In genomic region chr12:51686727-51687126, GRCh38 we compare ENCODE assay signal across 20 cellular contexts.
A peak's percentile ranks its signal among the peaks of the same experiment; 100 is the strongest.
DNase-seq lines count a peak whose midpoint lies in the region; ATAC-seq and TF ChIP-seq lines count a peak whose summit lies in the region.
"Had no signal": no experiment of that assay in that cellular context is flagged by ENCODE, and none has a peak within 500 bp of the region (broad histone marks: within the 10 kb centered on the region; RNA-seq: fewer than 3 reads in every experiment).

No MANE protein-coding gene starts in this region.

- no peaks in the 10 kb centered on the region for H3K27me3 ChIP-seq in Caco-2 (replicated peaks; ENCODE audit: control insufficient read depth, insufficient read depth, low read length)
- H3K27me3 ChIP-seq in neutrophil, result no peaks in the 10 kb centered on the region
- H3K27me3 ChIP-seq: foreskin keratinocyte, pancreas had no signal

- H3K27ac Mint-ChIP-seq in Caco-2 (ENCODE audit: unreplicated experiment), result peak overlapping the region; percentile 86
- H3K27ac Mint-ChIP-seq: endodermal cell had no signal

- intact Hi-C loops in Caco-2 (cut with micrococcal nuclease; ENCODE audit: unreplicated experiment), result loop anchor here (2.0 to 5.0 kb wide), 2 partner anchors 126 to 188 kb away; a partner anchor contains a TSS

- no peaks in the 10 kb centered on the region for H3K9me3 Mint-ChIP-seq in Caco-2 (ENCODE audit: unreplicated experiment)
- H3K9me3 Mint-ChIP-seq: endodermal cell had no signal

- H3K4me3 Mint-ChIP-seq in Caco-2 (ENCODE audit: unreplicated experiment), result peak overlapping the region; percentile 40
- H3K4me3 Mint-ChIP-seq: endodermal cell had no signal

- H3K4me3 ChIP-seq in Caco-2 (ENCODE audit: low read depth, low read length), result no peak overlapping the region
- no peak overlapping the region for H3K4me3 ChIP-seq in neutrophil (ENCODE audit: low read depth in 1 of 2, low read length in 1 of 2)
- H3K4me3 ChIP-seq: pancreas had no signal

- H3K4me1 ChIP-seq in Caco-2 (peaks cover 34% of the 10 kb centered on the region), neutrophil (ENCODE audit: control insufficient read depth in 1 of 2, insufficient read depth in 1 of 2, low read depth in 1 of 2, low read length in 1 of 2) (peaks cover 49 to 54% of the 10 kb centered on the region in 2 experiments)
- H3K4me1 ChIP-seq: foreskin keratinocyte had no signal

- TF ChIP-seq CTCF in Caco-2 (IDR thresholded peaks at IDR 0.05; ENCODE audit: insufficient read depth in 1 of 2, low read depth in 1 of 2, low read length in 1 of 2, severe bottlenecking in 1 of 2, unreplicated experiment in 1 of 2) (no peak), neutrophil (IDR thresholded peaks at IDR 0.05) (no peak)

- peaks cover 48% of the 10 kb centered on the region for H3K4me1 Mint-ChIP-seq in Caco-2 (ENCODE audit: low read depth, unreplicated experiment)

- H3K27ac ChIP-seq in epithelial cell of prostate, result peak overlapping the region; percentile 70
- peak overlapping the region; percentile 69 for H3K27ac ChIP-seq in neutrophil
- H3K27ac ChIP-seq: foreskin keratinocyte, pancreas, RWPE1 had no signal

- H3K9me3 ChIP-seq in Caco-2, result no peaks in the 10 kb centered on the region
- H3K9me3 ChIP-seq in neutrophil, result no peaks in the 10 kb centered on the region
- H3K9me3 ChIP-seq: pancreas had no signal

- CTCF ChIA-PET in Caco-2 (lab: Charles Lee), result interaction anchor here (0.5 to 1.3 kb wide), 4 partner anchors 96 to 268 kb away, joined by 3 read pairs; no protein-coding TSS in a partner anchor

- H3K36me3 Mint-ChIP-seq in Caco-2 (ENCODE audit: insufficient read depth, unreplicated experiment), result no peaks in the 10 kb centered on the region

- POLR2A ChIA-PET in Caco-2 (lab: Charles Lee), result no interaction called here

- no peak for ATAC-seq in left lobe of liver
- ATAC-seq in GM21367 (IDR thresholded peaks at IDR 0.05; ENCODE audit: unreplicated experiment), result no peak
- ATAC-seq in HG03460 (IDR thresholded peaks at IDR 0.05; ENCODE audit: unreplicated experiment), result no peak
- no peak for ATAC-seq in GM18868 (IDR thresholded peaks at IDR 0.05; ENCODE audit: unreplicated experiment)
- ATAC-seq: foreskin keratinocyte, left ventricle myocardium superior, pancreas had no signal

- no peaks in the 10 kb centered on the region for H3K27me3 Mint-ChIP-seq in Caco-2 (ENCODE audit: insufficient read depth, unreplicated experiment)

- BruUV-seq in Caco-2 (replicated peaks; lab: Mats Ljungman, UMichigan), result no TSS peak

- DNase-seq in Caco-2 (no peak), NCI-H226 (peak; percentile 72), epithelial cell of prostate (ENCODE audit: low read depth, low spot score) (no peak), left lobe of liver (ENCODE audit: low spot score) (no peak)
- DNase-seq: activated CD4-positive, alpha-beta T cell treated with anti-CD3 and anti-CD28 coated beads, Interleukin-2, amount 50 U/mL, for 1 hour; activated gamma-delta T cell; cerebellar nuclear complex; endodermal cell; left ventricle myocardium superior; NCI-H187 treated with DMSO at 0.1 percent for 48 hours; NCI-H446 treated with DMSO at 0.1 percent for 48 hours; pancreas; stimulated activated CD4-positive, alpha-beta T cell treated with anti-CD3 and anti-CD28 coated beads, Interleukin-4, amount 100 ng/mL, for 1 hour; T-helper 1 cell had no signal

- H3K36me3 ChIP-seq in Caco-2 (ENCODE audit: control insufficient read depth, insufficient read depth, low read length), result no peaks in the 10 kb centered on the region
- no peaks in the 10 kb centered on the region for H3K36me3 ChIP-seq in neutrophil
- H3K36me3 ChIP-seq: pancreas had no signal
